26 cellular contexts compared by ENCODE assay signal in the genomic region with DNA sequence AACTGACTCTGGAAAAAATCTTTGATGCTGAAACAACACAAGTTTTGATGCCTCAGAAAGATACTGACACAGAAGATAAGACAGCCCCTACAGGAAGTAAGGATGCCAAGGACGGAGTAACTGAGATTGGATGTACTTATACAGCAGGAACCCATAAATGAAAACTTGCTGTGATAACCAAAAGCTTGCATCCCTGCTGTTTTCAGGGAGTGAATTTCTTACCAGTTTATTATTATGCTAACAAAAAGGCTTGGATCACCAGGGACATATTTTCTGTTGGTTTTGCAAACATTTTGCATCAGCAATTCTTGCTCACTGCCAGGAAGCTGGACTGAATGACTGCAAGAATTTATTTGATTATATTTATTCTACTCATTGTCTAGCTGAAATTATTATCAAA.
"Had no signal": no experiment of that assay in that cellular context is flagged by ENCODE, and none has a peak within 500 bp of the region (broad histone marks: within the 10 kb centered on the region; RNA-seq: fewer than 3 reads in every experiment).

No MANE protein-coding gene starts in this region.

- H3K4me3 ChIP-seq: coronary artery, esophagus squamous epithelium, gastrocnemius medialis, lower lobe of right lung, prostate gland, sigmoid colon, spleen, thoracic aorta, transverse colon, upper lobe of right lung, uterus had no signal

- H3K9me3 ChIP-seq: esophagus squamous epithelium, gastrocnemius medialis, lower lobe of right lung, prostate gland, sigmoid colon, thoracic aorta, transverse colon, upper lobe of right lung, uterus had no signal

- H3K4me1 ChIP-seq: esophagus squamous epithelium, gastrocnemius medialis, prostate gland, sigmoid colon, spleen, transverse colon, upper lobe of right lung had no signal

- H3K4me1 Mint-ChIP-seq: naive thymus-derived CD8-positive, alpha-beta T cell; nephron progenitor cell; stimulated activated memory B cell treated with anti-CD40 and anti-IgM and Interleukin-4, amounts not matched to agents 10 μg/mL and 1 μg/mL and 100 μg/mL, for 72 hours had no signal

- H3K36me3 ChIP-seq: esophagus squamous epithelium, gastrocnemius medialis, lower lobe of right lung, prostate gland, sigmoid colon, thoracic aorta, transverse colon, upper lobe of right lung, uterus had no signal

- H3K36me3 Mint-ChIP-seq: naive thymus-derived CD8-positive, alpha-beta T cell; stimulated activated memory B cell treated with anti-CD40 and anti-IgM and Interleukin-4, amounts not matched to agents 10 μg/mL and 1 μg/mL and 100 μg/mL, for 72 hours had no signal

- H3K27ac Mint-ChIP-seq: naive thymus-derived CD8-positive, alpha-beta T cell; nephron progenitor cell; stimulated activated memory B cell treated with anti-CD40 and anti-IgM and Interleukin-4, amounts not matched to agents 10 μg/mL and 1 μg/mL and 100 μg/mL, for 72 hours had no signal

- DNase-seq: dermis blood vessel endothelial cell; effector memory CD4-positive, alpha-beta T cell; erythroblast; esophagus squamous epithelium; foreskin fibroblast; gastrocnemius medialis; head of caudate nucleus; left ventricle myocardium superior; lower lobe of right lung; naive thymus-derived CD8-positive, alpha-beta T cell; nephron progenitor cell; nucleus accumbens; right cardiac atrium; sigmoid colon; spleen; stimulated activated CD4-positive, alpha-beta T cell treated with anti-CD3 and anti-CD28 coated beads, Interleukin-4, amount 100 ng/mL, for 4 hours; stimulated activated naive CD8-positive, alpha-beta T cell treated with anti-CD3 and anti-CD28 coated beads, Interleukin-15, Interleukin-2, amounts not matched to agents 100 U/mL and 50 U/mL, for 24 hours; transverse colon; upper lobe of right lung; uterus had no signal

- ATAC-seq: gastrocnemius medialis; left ventricle myocardium superior; lower lobe of right lung; naive thymus-derived CD8-positive, alpha-beta T cell; right cardiac atrium; stimulated activated memory B cell treated with anti-CD40 and anti-IgM and Interleukin-4, amounts not matched to agents 10 μg/mL and 1 μg/mL and 100 μg/mL, for 72 hours; stimulated activated naive CD8-positive, alpha-beta T cell treated with anti-CD3 and anti-CD28 coated beads, Interleukin-15, Interleukin-2, amounts not matched to agents 100 U/mL and 50 U/mL, for 24 hours; upper lobe of right lung had no signal

- H3K4me3 Mint-ChIP-seq: naive thymus-derived CD8-positive, alpha-beta T cell; nephron progenitor cell; stimulated activated memory B cell treated with anti-CD40 and anti-IgM and Interleukin-4, amounts not matched to agents 10 μg/mL and 1 μg/mL and 100 μg/mL, for 72 hours had no signal

- H3K27me3 ChIP-seq: esophagus squamous epithelium, gastrocnemius medialis, sigmoid colon, spleen, transverse colon, upper lobe of right lung, uterus had no signal

- H3K9me3 Mint-ChIP-seq: nephron progenitor cell; stimulated activated memory B cell treated with anti-CD40 and anti-IgM and Interleukin-4, amounts not matched to agents 10 μg/mL and 1 μg/mL and 100 μg/mL, for 72 hours had no signal

- H3K27ac ChIP-seq: coronary artery, esophagus squamous epithelium, gastrocnemius medialis, lower lobe of right lung, prostate gland, sigmoid colon, spleen, thoracic aorta, transverse colon, upper lobe of right lung, uterus had no signal

- FAIRE-seq: endothelial cell of umbilical vein, keratinocyte had no signal

- H3K27me3 Mint-ChIP-seq: naive thymus-derived CD8-positive, alpha-beta T cell; stimulated activated memory B cell treated with anti-CD40 and anti-IgM and Interleukin-4, amounts not matched to agents 10 μg/mL and 1 μg/mL and 100 μg/mL, for 72 hours had no signal
